23 cellular contexts compared by ENCODE assay signal in genomic region chr11:30433831-30434230, GRCh38.
"Had no signal": no experiment of that assay in that cellular context is flagged by ENCODE, and none has a peak within 500 bp of the region (broad histone marks: within the 10 kb centered on the region; RNA-seq: fewer than 3 reads in every experiment).

No MANE protein-coding gene starts in this region.

- ATAC-seq: activated T-helper 17 cell treated with anti-CD3 and anti-CD28 coated beads, Interleukin-2, amount 50 U/mL, for 72 hours; effector memory CD8-positive, alpha-beta T cell; esophagus mucosa; naive thymus-derived CD8-positive, alpha-beta T cell; stimulated activated effector memory CD8-positive, alpha-beta T cell treated with anti-CD3 and anti-CD28 coated beads, Interleukin-12 subunit alpha, Interleukin-12 subunit beta, amount 100 ng/mL, for 72 hours; stimulated activated naive CD8-positive, alpha-beta T cell treated with anti-CD3 and anti-CD28 coated beads, Interleukin-15, amount 100 ng/mL, for 72 hours had no signal

- FAIRE-seq: endothelial cell of umbilical vein, kidney, TTC549 had no signal

- H3K4me1 ChIP-seq: neural progenitor cell, vagina had no signal

- H3K27ac ChIP-seq: neural progenitor cell, skin epidermis, vagina had no signal

- H3K27me3 ChIP-seq: neural progenitor cell, vagina had no signal

- H3K4me3 ChIP-seq: lung, neural progenitor cell, skin epidermis, vagina had no signal

- H3K36me3 ChIP-seq: neural progenitor cell, vagina had no signal

- DNase-seq: activated CD4-positive, alpha-beta T cell treated with anti-CD3 and anti-CD28 coated beads for 1 hour; activated CD8-positive, alpha-beta memory T cell treated with anti-CD3 and anti-CD28 coated beads, Interleukin-2, amount 50 U/mL, for 4 hours; activated naive CD4-positive, alpha-beta T cell treated with Interleukin-2 at 50 U/mL for 16 hours; activated naive CD8-positive, alpha-beta T cell treated with anti-CD3 and anti-CD28 coated beads for 36 hours; activated T-cell treated with anti-CD3 and anti-CD28 coated beads, Interleukin-2, amount 50 U/mL, for 24 hours; central memory CD4-positive, alpha-beta T cell; effector memory CD8-positive, alpha-beta T cell; foreskin melanocyte; kidney; naive thymus-derived CD8-positive, alpha-beta T cell; stimulated activated CD4-positive, alpha-beta T cell treated with anti-CD3 and anti-CD28 coated beads, Interleukin-1b, Interleukin-23, amount 100 ng/mL, for 48 hours; stimulated activated naive CD8-positive, alpha-beta T cell treated with anti-CD3 and anti-CD28 coated beads, Interleukin-15, amount 100 ng/mL, for 72 hours; T-helper 1 cell; trophoblast cell had no signal

- H3K9me3 ChIP-seq: vagina had no signal

- H3K9ac ChIP-seq: neural progenitor cell had no signal
